ENCODE assay signal across 8 cellular contexts in genomic region chr1:33137800-33138199, GRCh38. TPM values are rescaled to one million over a fixed set of nuclear protein-coding genes. Genes with fewer than 3 reads are reported as not detected.
DNase-seq lines count a peak whose midpoint lies in the region; ATAC-seq and TF ChIP-seq lines count a peak whose summit lies in the region.

No MANE protein-coding gene starts in this region.

- no peaks in the 10 kb centered on the region for H3K27me3 Mint-ChIP-seq in CD4-positive, alpha-beta T cell
- no peaks in the 10 kb centered on the region for H3K27me3 Mint-ChIP-seq in activated T-helper 2 cell treated with anti-CD3 and anti-CD28 coated beads, Interferon-gamma antibody, Interleukin-2, Interleukin-4, amounts not matched to agents 10 μg/mL and 5 μg/mL and 100 μg/mL, durations not matched to agents 14 hours and 24 hours and 36 hours (ENCODE audit: low read depth)

- no peaks in the 10 kb centered on the region for H3K27me3 ChIP-seq in CD4-positive, alpha-beta T cell (ENCODE audit: control insufficient read depth, insufficient read depth, low read length)

- peak; percentile 55 for ATAC-seq in CD4-positive, alpha-beta T cell (ENCODE audit: poor library complexity)
- ATAC-seq in left ventricle myocardium superior = peak; percentile 37
- no peak for ATAC-seq in GM21423 (IDR thresholded peaks at IDR 0.05; ENCODE audit: unreplicated experiment)

- POLR2A ChIA-PET in CD4-positive, alpha-beta T cell (lab: Charles Lee) = interaction anchor here (1.1 to 3.6 kb wide), 3 partner anchors 11 to 100 kb away, joined by 3 to 14 read pairs (median 4); partner anchors contain the start of gene TRIM62

- peak; percentile 21 for TF ChIP-seq CTCF in CD4-positive, alpha-beta T cell (IDR thresholded peaks at IDR 0.05)
- TF ChIP-seq CTCF in LNCAP (IDR thresholded peaks at IDR 0.05) = peak; percentile 42; the same call in 1 of the 2 replicates

- H3K4me1 Mint-ChIP-seq in CD4-positive, alpha-beta T cell (ENCODE audit: low read depth) = peaks cover 14% of the 10 kb centered on the region
- peaks cover 13% of the 10 kb centered on the region for H3K4me1 Mint-ChIP-seq in activated T-helper 2 cell treated with anti-CD3 and anti-CD28 coated beads, Interferon-gamma antibody, Interleukin-2, Interleukin-4, amounts not matched to agents 10 μg/mL and 5 μg/mL and 100 μg/mL, durations not matched to agents 14 hours and 24 hours and 36 hours (ENCODE audit: low read depth)

- CTCF ChIA-PET in CD4-positive, alpha-beta T cell (lab: Charles Lee) = interaction anchor here (0.6 to 1.4 kb wide), 4 partner anchors 8 to 158 kb away, joined by 3 to 11 read pairs (median 4); no protein-coding TSS in a partner anchor

- no peaks in the 10 kb centered on the region for H3K9me3 ChIP-seq in CD4-positive, alpha-beta T cell (ENCODE audit: control insufficient read depth, low read length)

- peak in 7 of 10 experiments; percentile 9 to 43 (median 19) for DNase-seq in CD4-positive, alpha-beta T cell
- peak; percentile 12 for DNase-seq in activated T-helper 2 cell treated with anti-CD3 and anti-CD28 coated beads, Interferon-gamma antibody, Interleukin-2, Interleukin-4, amounts not matched to agents 10 μg/mL and 5 μg/mL and 100 μg/mL, durations not matched to agents 14 hours and 24 hours and 36 hours (ENCODE audit: low spot score)
- peak; percentile 72 for DNase-seq in left ventricle myocardium superior
- peak; percentile 8 for DNase-seq in stimulated activated CD8-positive, alpha-beta memory T cell treated with anti-CD3 and anti-CD28 coated beads, Interleukin-12 subunit alpha, Interleukin-12 subunit beta, amount 100 ng/mL, for 1 hour (ENCODE audit: low read depth)
- no peak for DNase-seq in NCI-H446 treated with DMSO at 0.1 percent for 48 hours (lab: John Stamatoyannopoulos, UW)
- DNase-seq in SW 1271 (lab: John Stamatoyannopoulos, UW) = no peak

- H3K36me3 Mint-ChIP-seq in CD4-positive, alpha-beta T cell (ENCODE audit: low read depth) = no peaks in the 10 kb centered on the region
- no peaks in the 10 kb centered on the region for H3K36me3 Mint-ChIP-seq in activated T-helper 2 cell treated with anti-CD3 and anti-CD28 coated beads, Interferon-gamma antibody, Interleukin-2, Interleukin-4, amounts not matched to agents 10 μg/mL and 5 μg/mL and 100 μg/mL, durations not matched to agents 14 hours and 24 hours and 36 hours (ENCODE audit: low read depth)

- no peak overlapping the region for H3K27ac Mint-ChIP-seq in CD4-positive, alpha-beta T cell
- H3K27ac Mint-ChIP-seq in activated T-helper 2 cell treated with anti-CD3 and anti-CD28 coated beads, Interferon-gamma antibody, Interleukin-2, Interleukin-4, amounts not matched to agents 10 μg/mL and 5 μg/mL and 100 μg/mL, durations not matched to agents 14 hours and 24 hours and 36 hours = no peak overlapping the region

- no peak overlapping the region for H3K27ac ChIP-seq in CD4-positive, alpha-beta T cell (ENCODE audit: low read depth, low read length)

- H3K9me3 Mint-ChIP-seq in CD4-positive, alpha-beta T cell = no peaks in the 10 kb centered on the region
- H3K9me3 Mint-ChIP-seq in activated T-helper 2 cell treated with anti-CD3 and anti-CD28 coated beads, Interferon-gamma antibody, Interleukin-2, Interleukin-4, amounts not matched to agents 10 μg/mL and 5 μg/mL and 100 μg/mL, durations not matched to agents 14 hours and 24 hours and 36 hours = no peaks in the 10 kb centered on the region

- H3K4me3 Mint-ChIP-seq in CD4-positive, alpha-beta T cell = no peak overlapping the region
- H3K4me3 Mint-ChIP-seq in activated T-helper 2 cell treated with anti-CD3 and anti-CD28 coated beads, Interferon-gamma antibody, Interleukin-2, Interleukin-4, amounts not matched to agents 10 μg/mL and 5 μg/mL and 100 μg/mL, durations not matched to agents 14 hours and 24 hours and 36 hours (ENCODE audit: low read depth) = no peak overlapping the region

- intact Hi-C loops in CD4-positive, alpha-beta T cell (cut with DNase I, micrococcal nuclease) = no loop called here
- intact Hi-C loops in activated T-helper 2 cell treated with anti-CD3 and anti-CD28 coated beads, Interferon-gamma antibody, Interleukin-2, Interleukin-4, amounts not matched to agents 10 μg/mL and 5 μg/mL and 100 μg/mL, durations not matched to agents 14 hours and 24 hours and 36 hours (cut with micrococcal nuclease) = no loop called here
- intact Hi-C loops in left ventricle myocardium superior (cut with micrococcal nuclease) = loop anchor here (10.0 kb wide), 1 partner anchor 227 kb away; no protein-coding TSS in a partner anchor

RNA-seq across cellular contexts. Expression of gene TRIM62, which starts 44.0 kb away (rescaled TPM):
- total RNA-seq in CD4-positive, alpha-beta T cell = 10 to 100 TPM; 18.9 to 23.0 TPM
- 5.0 and 5.6 TPM in 2 replicates for total RNA-seq in activated T-helper 2 cell treated with anti-CD3 and anti-CD28 coated beads, Interferon-gamma antibody, Interleukin-2, Interleukin-4, amounts not matched to agents 10 μg/mL and 5 μg/mL and 100 μg/mL, durations not matched to agents 14 hours and 24 hours and 36 hours
- total RNA-seq in left ventricle myocardium superior = 2.0 TPM

RNA-seq across cellular contexts. Expression of gene AZIN2, which starts 56.8 kb away (rescaled TPM):
- 1 to 10 TPM; 4.6 to 4.9 TPM for total RNA-seq in CD4-positive, alpha-beta T cell
- 2.4 and 2.9 TPM in 2 replicates for total RNA-seq in activated T-helper 2 cell treated with anti-CD3 and anti-CD28 coated beads, Interferon-gamma antibody, Interleukin-2, Interleukin-4, amounts not matched to agents 10 μg/mL and 5 μg/mL and 100 μg/mL, durations not matched to agents 14 hours and 24 hours and 36 hours
- 3.3 TPM for total RNA-seq in left ventricle myocardium superior

Comparison
In these comparisons a context has a peak if more than half of its experiments do, and no peak if none do; other contexts are left out.
1. DNase-seq: peak in CD4-positive, alpha-beta T cell (7 of 10), activated T-helper 2 cell treated with anti-CD3 and anti-CD28 coated beads, Interferon-gamma antibody, Interleukin-2, Interleukin-4, amounts not matched to agents 10 μg/mL and 5 μg/mL and 100 μg/mL, durations not matched to agents 14 hours and 24 hours and 36 hours (single experiment), left ventricle myocardium superior (single experiment) and stimulated activated CD8-positive, alpha-beta memory T cell treated with anti-CD3 and anti-CD28 coated beads, Interleukin-12 subunit alpha, Interleukin-12 subunit beta, amount 100 ng/mL, for 1 hour (single experiment); none in NCI-H446 treated with DMSO at 0.1 percent for 48 hours (single experiment) and SW 1271 (0 of 2).